In genomic region chr18:35810505-35810904, GRCh38 we compare ENCODE assay signal across 20 cellular contexts.
DNase-seq lines count a peak whose midpoint lies in the region; ATAC-seq, FAIRE-seq and TF ChIP-seq lines count a peak whose summit lies in the region.
"Had no signal": no experiment of that assay in that cellular context is flagged by ENCODE, and none has a peak within 500 bp of the region (broad histone marks: within the 10 kb centered on the region; RNA-seq: fewer than 3 reads in every experiment).

No MANE protein-coding gene starts in this region.

- no TSS peak for BruUV-seq in GM12878 (replicated peaks; lab: Mats Ljungman, UMichigan)

- H3K4me3 ChIP-seq in NB4 (ENCODE audit: low read depth, low read length) (no peak overlapping the region), GM12878 (no peak overlapping the region), body of pancreas (no peak overlapping the region)
- H3K4me3 ChIP-seq: A549 had no signal

- TF ChIP-seq EP300 in GM12878 (IDR thresholded peaks at IDR 0.05; ENCODE audit: borderline replicate concordance in 1 of 2, control insufficient read depth in 1 of 2, low read depth in 2 of 2, low read length in 2 of 2), result no peak

- H2AFZ ChIP-seq in GM12878 (ENCODE audit: control insufficient read depth, low read depth, low read length), result no peak overlapping the region

- H3K36me3 ChIP-seq in GM12878 (ENCODE audit: control insufficient read depth in 2 of 2, insufficient read depth in 2 of 2, low read length in 1 of 2) (no peaks in the 10 kb centered on the region), body of pancreas (replicated peaks in 1 of 2; ENCODE audit: insufficient read depth in 1 of 2, low read depth in 2 of 2) (no peaks in the 10 kb centered on the region)

- TF ChIP-seq POLR2A in NB4 (IDR thresholded peaks at IDR 0.05; ENCODE audit: extremely low read depth, insufficient read length) (no peak), GM12878 (IDR thresholded peaks at IDR 0.05; ENCODE audit: low read depth, low read length) (no peak), body of pancreas (IDR thresholded peaks at IDR 0.05) (no peak)

- 50% methylated on average over 2 of the region's 2 CpGs for WGBS in GM12878 (ENCODE audit: insufficient coverage, insufficient replicate concordance, low lambda C conversion rate, missing lambda C conversion rate)
- 73 to 79% methylated on average over 2 of the region's 2 CpGs for WGBS in body of pancreas, 2 donors

- intact Hi-C loops in GM12878 (cut with micrococcal nuclease; ENCODE audit: unreplicated experiment), result no loop called here
- intact Hi-C loops in body of pancreas (cut with DNase I), result no loop called here

- no peak overlapping the region for H3K9ac ChIP-seq in GM12878 (ENCODE audit: control insufficient read depth, insufficient read depth, low read length)

- no peaks in the 10 kb centered on the region for H3K79me2 ChIP-seq in GM12878 (ENCODE audit: control insufficient read depth, insufficient read depth, low read length)

- ATAC-seq in GM12878, result no peak
- ATAC-seq in HG02981 (IDR thresholded peaks at IDR 0.05; ENCODE audit: unreplicated experiment), result no peak
- no peak for ATAC-seq in body of pancreas
- ATAC-seq: A549, HepG2, Panc1 had no signal

- no peaks in the 10 kb centered on the region for H3K9me3 ChIP-seq in GM12878 (replicated peaks; ENCODE audit: control insufficient read depth, insufficient read depth, low read length)
- H3K9me3 ChIP-seq in body of pancreas, result no peaks in the 10 kb centered on the region
- H3K9me3 ChIP-seq: A549 had no signal

- CTCF ChIA-PET in HEK293T (lab: Yijun Ruan, JAX) (no interaction called here), GM12878 (lab: Yijun Ruan, JAX) (no interaction called here)

- SMC1A ChIA-PET in GM12878 (lab: Charles Lee; ENCODE audit: uncharacterized antibody, unreplicated experiment), result no interaction called here

- H3K27ac ChIP-seq in GM12878 (ENCODE audit: control insufficient read depth, insufficient read depth), result no peak overlapping the region
- no peak overlapping the region for H3K27ac ChIP-seq in body of pancreas
- H3K27ac ChIP-seq: A549, C4-2B had no signal

- no peaks in the 10 kb centered on the region for H4K20me1 ChIP-seq in GM12878 (ENCODE audit: control insufficient read depth, insufficient read depth)

- H3K4me1 ChIP-seq in GM12878 (ENCODE audit: control insufficient read depth, insufficient read depth, low read length) (peaks cover 15% of the 10 kb centered on the region), body of pancreas (no peaks in the 10 kb centered on the region)
- H3K4me1 ChIP-seq: A549 had no signal

- no peak for TF ChIP-seq CTCF in NB4 (IDR thresholded peaks at IDR 0.05; ENCODE audit: low read depth, low read length)
- no peak for TF ChIP-seq CTCF in GM12878 (IDR thresholded peaks at IDR 0.05 in 2 of 3, conservative IDR thresholded peaks at IDR 0.05 in 1 of 3; ENCODE audit: control insufficient read depth in 2 of 3, extremely low read depth in 1 of 3, insufficient read depth in 1 of 3, low read depth in 3 of 3, low read length in 3 of 3)
- TF ChIP-seq CTCF in body of pancreas (IDR thresholded peaks at IDR 0.05), result no peak

- H3K27me3 ChIP-seq in GM12878 (replicated peaks in 1 of 2; ENCODE audit: control insufficient read depth in 2 of 2, insufficient read depth in 2 of 2, low read length in 1 of 2) (no peaks in the 10 kb centered on the region), body of pancreas (no peaks in the 10 kb centered on the region)

- FAIRE-seq in GM12878 (lab: Jason Lieb, UNC), result no peak
- FAIRE-seq: A549, G401.6, HepG2 had no signal

- H3K4me2 ChIP-seq in GM12878 (ENCODE audit: control insufficient read depth, insufficient read depth), result peak overlapping the region; percentile 41; the same call in 1 of the 2 replicates
- H3K4me2 ChIP-seq: A549 had no signal

- RAD21 ChIA-PET in GM12878 (lab: Charles Lee; ENCODE audit: unreplicated experiment), result interaction anchor here (1.2 kb wide), 1 partner anchor 162 kb away, joined by 4 read pairs; no protein-coding TSS in a partner anchor

- DNase-seq in AML-193 (lab: John Stamatoyannopoulos, UW), result peak; percentile 31 to 32
- DNase-seq in HEK293T (ENCODE audit: extremely low spot score), result no peak
- DNase-seq in NB4 (ENCODE audit: low read depth), result peak; percentile 11
- DNase-seq in GM12878 (ENCODE audit: low read depth, low spot score), result no peak
- no peak for DNase-seq in body of pancreas
- no peak for DNase-seq in NCI-H82 (lab: John Stamatoyannopoulos, UW)
- no peak for DNase-seq in DMS153 (lab: John Stamatoyannopoulos, UW)
- DNase-seq: DMS 273 treated with DMSO at 0.1 percent for 48 hours, H9, NCI-H1105, NCI-H1694, NCI-H748 treated with DMSO at 0.1 percent for 48 hours, SW 1271, T-helper 2 cell had no signal

- in situ Hi-C loops in GM12878 (cut with MboI), result no loop called here

- POLR2A ChIA-PET in HEK293T (lab: Yijun Ruan, JAX) (no interaction called here), GM12878 (lab: Charles Lee) (interaction anchor here (0.6 kb wide), 1 partner anchor 324 kb away, joined by 4 read pairs; no protein-coding TSS in a partner anchor)

- no peak for TF ChIP-seq RAD21 in GM12878 (IDR thresholded peaks at IDR 0.05; ENCODE audit: insufficient read depth, low read depth, low read length)

TF ChIP-seq in HEK293T, 16 proteins besides CTCF, POLR2A, EP300 and RAD21:
- TF ChIP-seq TARDBP (IDR thresholded peaks at IDR 0.05), result peak; percentile 25; the same call in 1 of the 2 replicates
- no peak for TF ChIP-seq LEF1 (IDR thresholded peaks at IDR 0.05; ENCODE audit: borderline replicate concordance)

TF ChIP-seq in GM12878, 131 proteins besides CTCF, POLR2A, EP300 and RAD21:
- TF ChIP-seq IKZF1 (conservative IDR thresholded peaks at IDR 0.05), result no peak
- TF ChIP-seq IRF4 (IDR thresholded peaks at IDR 0.05; ENCODE audit: low read depth, low read length), result no peak
- TF ChIP-seq ZBTB4 (CRISPR knock-in tag; IDR thresholded peaks at IDR 0.05), result no peak
- TF ChIP-seq SKIL (IDR thresholded peaks at IDR 0.05; ENCODE audit: low read depth, poor library complexity, severe bottlenecking), result no peak
- no peak for TF ChIP-seq ZBED1 (IDR thresholded peaks at IDR 0.05; ENCODE audit: borderline replicate concordance)
- no peak for TF ChIP-seq RUNX3 (IDR thresholded peaks at IDR 0.05; ENCODE audit: low read length)
- TF ChIP-seq SP1 (IDR thresholded peaks at IDR 0.05; ENCODE audit: low read depth, low read length), result no peak
- no peak for TF ChIP-seq TBL1XR1 (IDR thresholded peaks at IDR 0.05; ENCODE audit: low read depth, low read length)
- TF ChIP-seq MEF2A (IDR thresholded peaks at IDR 0.05; ENCODE audit: insufficient read depth, low read depth, low read length), result no peak
- TF ChIP-seq GATAD2B (conservative IDR thresholded peaks at IDR 0.05; ENCODE audit: low read depth), result no peak
- no peak for TF ChIP-seq STAT1 (conservative IDR thresholded peaks at IDR 0.05)
- no peak for TF ChIP-seq HDAC6 (IDR thresholded peaks at IDR 0.05; ENCODE audit: unreplicated experiment)
- TF ChIP-seq ATF2 (IDR thresholded peaks at IDR 0.05; ENCODE audit: low read length), result no peak
- TF ChIP-seq POLR2AphosphoS5 (IDR thresholded peaks at IDR 0.05; ENCODE audit: low read length), result no peak

Comparison
In these comparisons a context has a peak if more than half of its experiments do, and no peak if none do; other contexts are left out.
1. DNase-seq: peak in AML-193 (2 of 2) and NB4 (single experiment); none in HEK293T (single experiment), GM12878 (single experiment), body of pancreas (0 of 4), NCI-H82 (single experiment) and DMS153 (single experiment).